ENCODE assay signal across 16 cellular contexts in the genomic region with DNA sequence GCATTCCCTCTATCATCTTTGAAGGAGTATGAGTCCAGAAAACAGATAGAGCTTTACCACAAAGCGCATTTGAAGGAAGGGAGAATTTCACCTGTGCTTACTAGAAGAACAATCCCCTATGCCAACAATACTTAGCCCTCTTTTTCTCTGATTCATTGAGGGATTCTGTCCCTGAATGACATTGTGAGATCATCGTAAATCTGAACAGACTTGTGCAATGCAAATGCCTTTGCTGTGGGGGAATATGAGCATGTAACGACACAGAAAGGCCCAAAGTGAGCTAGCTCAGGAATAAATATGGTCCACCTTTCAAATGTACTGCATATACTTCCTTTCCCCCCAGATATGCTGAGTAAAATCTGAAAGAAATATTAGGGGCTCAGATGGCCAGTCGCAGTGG.
DNase-seq lines count a peak whose midpoint lies in the region; TF ChIP-seq lines count a peak whose summit lies in the region.
"Had no signal": no experiment of that assay in that cellular context is flagged by ENCODE, and none has a peak within 500 bp of the region (broad histone marks: within the 10 kb centered on the region; RNA-seq: fewer than 3 reads in every experiment).

No MANE protein-coding gene starts in this region.

- in situ Hi-C loops in GM23248 (cut with MboI) (no loop called here), ACHN (cut with HindIII; ENCODE audit: low pct_ligation_motif_present, low pct_unique_long_range_greater_than_20kb, low sequenced_read_pairs) (no loop called here)

- H3K36me3 ChIP-seq in GM23248 (ENCODE audit: low read depth) = no peaks in the 10 kb centered on the region
- H3K36me3 ChIP-seq: MG63 had no signal

- TF ChIP-seq CTCF in fibroblast of mammary gland (conservative IDR thresholded peaks at IDR 0.05; ENCODE audit: control insufficient read depth, insufficient read depth, low read depth, low read length) = no peak

- H2AFZ ChIP-seq in GM23248 = no peak overlapping the region

- no peaks in the 10 kb centered on the region for H3K27me3 ChIP-seq in GM23248 (replicated peaks; ENCODE audit: insufficient read depth)

- H3K9ac ChIP-seq in GM23248 = no peak overlapping the region

- DNase-seq in GM23248 (peak; percentile 21), amniotic epithelial cell (ENCODE audit: low read depth) (peak; percentile 59), fibroblast of mammary gland (ENCODE audit: low read depth) (peak; percentile 41), renal cortical epithelial cell (ENCODE audit: low read depth) (peak; percentile 27), ACHN (no peak), NCI-H2171 (lab: John Stamatoyannopoulos, UW) (no peak), GM19238 (ENCODE audit: insufficient read length, low spot score) (no peak)
- DNase-seq: C1 segment of cervical spinal cord, MG63, NCI-H1048, NCI-H146, NCI-H2029 treated with DMSO at 0.1 percent for 48 hours, NCI-H2171 treated with DMSO at 0.1 percent for 48 hours, NCI-H446, NCI-H69 had no signal

- no peaks in the 10 kb centered on the region for H3K9me2 ChIP-seq in GM23248 (ENCODE audit: insufficient read depth)

- no peak overlapping the region for H3K4me3 ChIP-seq in GM23248
- H3K4me3 ChIP-seq in fibroblast of mammary gland (ENCODE audit: control insufficient read depth, low read depth, low read length) = no peak overlapping the region
- H3K4me3 ChIP-seq: A549, MG63 had no signal

- no peaks in the 10 kb centered on the region for H3F3A ChIP-seq in GM23248 (ENCODE audit: insufficient read depth)

- no peaks in the 10 kb centered on the region for H3K79me2 ChIP-seq in GM23248 (ENCODE audit: insufficient read depth)

- H3K27ac ChIP-seq in GM23248 = no peak overlapping the region
- H3K27ac ChIP-seq: A549 had no signal

- no peaks in the 10 kb centered on the region for H3K9me3 ChIP-seq in GM23248 (ENCODE audit: low read depth)
- H3K9me3 ChIP-seq: A549, MG63 had no signal

- H4K20me1 ChIP-seq in GM23248 (ENCODE audit: insufficient read depth) = no peaks in the 10 kb centered on the region

- 64 to 66% methylated on average over 4 of the region's 4 CpGs for WGBS in GM23248 (ENCODE audit: low coverage in 1 of 2, low lambda C conversion rate in 2 of 2, missing lambda C conversion rate in 2 of 2), 2 experiments

- peaks cover 6% of the 10 kb centered on the region for H3K4me1 ChIP-seq in GM23248 (ENCODE audit: insufficient read depth)

- no peak overlapping the region for H3K4me2 ChIP-seq in GM23248 (ENCODE audit: unreplicated experiment)
- H3K4me2 ChIP-seq: A549 had no signal

Comparison
In these comparisons a context has a peak if more than half of its experiments do, and no peak if none do; other contexts are left out.
1. DNase-seq: peak in GM23248 (single experiment), amniotic epithelial cell (single experiment), fibroblast of mammary gland (single experiment) and renal cortical epithelial cell (single experiment); none in ACHN (single experiment), NCI-H2171 (single experiment) and GM19238 (single experiment).